Comparison of ENCODE assay signal across 28 cellular contexts in the genomic region with DNA sequence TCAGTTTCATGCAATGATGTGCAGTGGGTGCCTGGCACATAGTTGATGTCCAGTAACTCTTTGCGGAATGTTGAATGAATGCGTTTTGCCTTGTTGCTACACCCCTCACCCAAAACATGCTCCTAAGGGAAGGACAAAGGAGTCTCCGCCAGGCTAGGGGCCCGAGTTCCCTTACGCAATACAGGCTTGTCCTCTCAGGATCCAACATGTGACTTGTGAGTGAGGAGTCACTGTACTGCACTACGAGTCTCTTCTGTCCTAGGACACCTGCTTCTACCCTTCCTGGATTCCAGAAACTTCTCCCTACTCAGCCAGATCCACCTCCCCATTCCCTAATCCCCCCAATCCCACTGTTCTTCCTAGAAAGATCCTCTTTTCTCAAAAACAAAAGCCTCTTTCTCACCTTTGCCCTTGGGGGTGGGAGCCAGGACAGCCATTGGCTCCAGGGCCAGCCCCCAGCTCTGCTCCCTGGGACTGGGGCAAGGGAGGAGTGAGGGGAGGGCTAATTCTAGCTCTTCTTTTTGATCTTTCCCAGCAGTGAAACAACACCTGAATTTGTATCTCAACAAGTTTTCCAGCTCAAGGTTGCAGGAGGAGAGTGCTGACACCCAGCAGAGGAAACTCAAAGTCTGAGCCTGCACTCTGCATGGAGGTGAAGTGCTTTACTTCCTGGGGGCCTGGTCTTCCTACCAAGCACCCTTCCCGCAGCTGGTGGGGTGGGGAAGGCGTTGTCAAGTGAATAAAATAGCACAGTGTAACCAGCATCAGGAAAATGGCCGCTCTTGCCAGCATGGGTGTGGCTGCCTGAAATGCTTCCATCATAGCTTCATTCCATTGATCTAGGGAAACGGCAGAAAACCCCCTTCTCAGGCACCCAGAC. TPM values are rescaled to one million over a fixed set of nuclear protein-coding genes. Genes with fewer than 3 reads are reported as not detected.
DNase-seq lines count a peak whose midpoint lies in the region; ATAC-seq and TF ChIP-seq lines count a peak whose summit lies in the region.
"Had no signal": no experiment of that assay in that cellular context is flagged by ENCODE, and none has a peak within 500 bp of the region (broad histone marks: within the 10 kb centered on the region; RNA-seq: fewer than 3 reads in every experiment).

No MANE protein-coding gene starts in this region.

- H2BK12ac ChIP-seq in neuronal stem cell (ENCODE audit: low read length), result no peak overlapping the region

- peaks cover 20% of the 10 kb centered on the region for H3K27me3 Mint-ChIP-seq in activated naive CD8-positive, alpha-beta T cell treated with anti-CD3 and anti-CD28 coated beads, Interleukin-2, amount 10 ng/mL, durations not matched to agents 7 days and 5 days
- H3K27me3 Mint-ChIP-seq in activated naive CD8-positive, alpha-beta T cell treated with anti-CD3 and anti-CD28 coated beads for 36 hours, result peaks cover 10% of the 10 kb centered on the region
- H3K27me3 Mint-ChIP-seq in activated CD8-positive, alpha-beta T cell treated with anti-CD3 and anti-CD28 coated beads, Interleukin-2, amount 10 ng/mL, durations not matched to agents 7 days and 5 days (ENCODE audit: low read depth), result peaks cover 25% of the 10 kb centered on the region
- H3K27me3 Mint-ChIP-seq: activated CD4-positive, alpha-beta T cell treated with anti-CD3 and anti-CD28 coated beads for 36 hours had no signal

- H3K4me2 ChIP-seq in IMR-90 (ENCODE audit: low read depth, low read length), result no peak overlapping the region
- H3K4me2 ChIP-seq in neuronal stem cell (ENCODE audit: insufficient read depth, low read length, poor library complexity, severe bottlenecking), result no peak overlapping the region

- no peak overlapping the region for H3K9ac ChIP-seq in IMR-90 (ENCODE audit: low read depth, low read length)
- H3K9ac ChIP-seq in neuronal stem cell (ENCODE audit: low read depth, low read length, poor library complexity), result no peak overlapping the region
- H3K9ac ChIP-seq: parathyroid adenoma had no signal

- H4K5ac ChIP-seq in IMR-90 (ENCODE audit: low read depth, low read length), result no peak overlapping the region

- H3K9me3 Mint-ChIP-seq in activated naive CD8-positive, alpha-beta T cell treated with anti-CD3 and anti-CD28 coated beads, Interleukin-2, amount 10 ng/mL, durations not matched to agents 7 days and 5 days, result no peaks in the 10 kb centered on the region
- no peaks in the 10 kb centered on the region for H3K9me3 Mint-ChIP-seq in activated naive CD8-positive, alpha-beta T cell treated with anti-CD3 and anti-CD28 coated beads for 36 hours
- no peaks in the 10 kb centered on the region for H3K9me3 Mint-ChIP-seq in activated CD8-positive, alpha-beta T cell treated with anti-CD3 and anti-CD28 coated beads, Interleukin-2, amount 10 ng/mL, durations not matched to agents 7 days and 5 days (ENCODE audit: insufficient read depth)
- H3K9me3 Mint-ChIP-seq: immature natural killer cell; stimulated activated naive CD8-positive, alpha-beta T cell treated with anti-CD3 and anti-CD28 coated beads, Interleukin-15, amount 100 ng/mL, for 72 hours had no signal

- H3K18ac ChIP-seq in IMR-90 (ENCODE audit: low read depth, low read length) (no peak overlapping the region), neuronal stem cell (ENCODE audit: low read length) (peak overlapping the region; percentile 38)

- intact Hi-C loops in IMR-90 (cut with micrococcal nuclease), result no loop called here

- H3K4me3 ChIP-seq in IMR-90 (ENCODE audit: insufficient read depth, low read depth, low read length) (no peak overlapping the region), neuronal stem cell (ENCODE audit: low read length in 2 of 2) (peak overlapping the region in 1 of 2 donors; percentile 22)
- H3K4me3 ChIP-seq: esophagus muscularis mucosa, tibial nerve had no signal

- BruUV-seq in IMR-90 (replicated peaks; lab: Mats Ljungman, UMichigan), result no TSS peak

- peak overlapping the region; percentile 4 for H3K27ac Mint-ChIP-seq in activated naive CD8-positive, alpha-beta T cell treated with anti-CD3 and anti-CD28 coated beads, Interleukin-2, amount 10 ng/mL, durations not matched to agents 7 days and 5 days
- no peak overlapping the region for H3K27ac Mint-ChIP-seq in activated naive CD8-positive, alpha-beta T cell treated with anti-CD3 and anti-CD28 coated beads for 36 hours
- peak overlapping the region; percentile 70 for H3K27ac Mint-ChIP-seq in activated CD8-positive, alpha-beta T cell treated with anti-CD3 and anti-CD28 coated beads, Interleukin-2, amount 10 ng/mL, durations not matched to agents 7 days and 5 days
- H3K27ac Mint-ChIP-seq: immature natural killer cell had no signal

- H3K4ac ChIP-seq in IMR-90 (ENCODE audit: low read depth, low read length) (no peak overlapping the region), neuronal stem cell (ENCODE audit: low read length) (no peak overlapping the region)

- H3K4me3 Mint-ChIP-seq in activated naive CD8-positive, alpha-beta T cell treated with anti-CD3 and anti-CD28 coated beads, Interleukin-2, amount 10 ng/mL, durations not matched to agents 7 days and 5 days, result peak overlapping the region; percentile 52
- no peak overlapping the region for H3K4me3 Mint-ChIP-seq in activated naive CD8-positive, alpha-beta T cell treated with anti-CD3 and anti-CD28 coated beads for 36 hours
- H3K4me3 Mint-ChIP-seq in activated CD8-positive, alpha-beta T cell treated with anti-CD3 and anti-CD28 coated beads, Interleukin-2, amount 10 ng/mL, durations not matched to agents 7 days and 5 days, result no peak overlapping the region
- H3K4me3 Mint-ChIP-seq: activated CD4-positive, alpha-beta T cell treated with anti-CD3 and anti-CD28 coated beads for 36 hours; immature natural killer cell had no signal

- TF ChIP-seq CTCF in IMR-90 (conservative IDR thresholded peaks at IDR 0.05; ENCODE audit: low read depth, low read length) (no peak), GM13977 (IDR thresholded peaks at IDR 0.05; ENCODE audit: extremely low read depth, insufficient read depth, missing control alignments) (no peak)

- in situ Hi-C loops in IMR-90 (cut with MboI; ENCODE audit: low sequenced_read_pairs) (no loop called here), GM13977 (cut with MboI; ENCODE audit: low pct_unique_long_range_greater_than_20kb, low sequenced_read_pairs, unreplicated experiment) (no loop called here)

- H3K4me1 ChIP-seq in IMR-90 (ENCODE audit: control insufficient read depth, insufficient read depth, low read length) (no peaks in the 10 kb centered on the region), neuronal stem cell (ENCODE audit: control insufficient read depth in 2 of 2, insufficient read depth in 1 of 2, low read depth in 1 of 2, low read length in 2 of 2) (peaks cover 16 to 30% of the 10 kb centered on the region in 2 donors)

- H2AFZ ChIP-seq in IMR-90 (replicated peaks; ENCODE audit: low read length, poor library complexity) (no peak overlapping the region), neuronal stem cell (ENCODE audit: low read length) (peak overlapping the region; percentile 90)
- H2AFZ ChIP-seq: parathyroid adenoma had no signal

- CTCF ChIA-PET in IMR-90 (lab: Yijun Ruan, JAX), result no interaction called here
- CTCF ChIA-PET in activated CD8-positive, alpha-beta T cell treated with anti-CD3 and anti-CD28 coated beads, Interleukin-2, amount 10 ng/mL, durations not matched to agents 7 days and 5 days (lab: Charles Lee), result interaction anchor here (1.3 to 8.0 kb wide), 7 partner anchors 12 to 114 kb away, joined by 3 to 69 read pairs (median 9); no protein-coding TSS in a partner anchor

- H2BK120ac ChIP-seq in IMR-90 (ENCODE audit: low read depth, low read length), result no peak overlapping the region
- H2BK120ac ChIP-seq in neuronal stem cell (ENCODE audit: low read depth, low read length), result no peak overlapping the region

- H3K79me1 ChIP-seq in IMR-90 (ENCODE audit: low read depth in 1 of 2, low read length in 2 of 2) (0 out of 4 replicates have a peak, but pooled peaks cover 0 to 4% of the 10 kb centered on the region in 2 experiments), neuronal stem cell (ENCODE audit: low read depth, low read length) (no peaks in the 10 kb centered on the region)

- POLR2A ChIA-PET in activated naive CD8-positive, alpha-beta T cell treated with anti-CD3 and anti-CD28 coated beads, Interleukin-2, amount 10 ng/mL, durations not matched to agents 7 days and 5 days (lab: Charles Lee), result no interaction called here
- POLR2A ChIA-PET in IMR-90 (lab: Charles Lee; ENCODE audit: unreplicated experiment), result no interaction called here
- POLR2A ChIA-PET in activated CD8-positive, alpha-beta T cell treated with anti-CD3 and anti-CD28 coated beads, Interleukin-2, amount 10 ng/mL, durations not matched to agents 7 days and 5 days (lab: Charles Lee), result interaction anchor here (0.7 kb wide), 1 partner anchor 12 kb away, joined by 3 read pairs; no protein-coding TSS in a partner anchor

- H3K27ac ChIP-seq in IMR-90 (ENCODE audit: insufficient read depth, low read length) (no peak overlapping the region), neuronal stem cell (replicated peaks; ENCODE audit: low read length) (peak overlapping the region; percentile 65)
- H3K27ac ChIP-seq: esophagus muscularis mucosa, parathyroid adenoma, tibial nerve had no signal

- no peak overlapping the region for H4K8ac ChIP-seq in IMR-90 (ENCODE audit: low read depth in 2 of 2, low read length in 2 of 2)
- H4K8ac ChIP-seq in neuronal stem cell (ENCODE audit: low read depth, low read length), result no peak overlapping the region

- H3K4me1 Mint-ChIP-seq in activated naive CD8-positive, alpha-beta T cell treated with anti-CD3 and anti-CD28 coated beads, Interleukin-2, amount 10 ng/mL, durations not matched to agents 7 days and 5 days, result peaks cover 34% of the 10 kb centered on the region
- peaks cover 25% of the 10 kb centered on the region for H3K4me1 Mint-ChIP-seq in activated naive CD8-positive, alpha-beta T cell treated with anti-CD3 and anti-CD28 coated beads for 36 hours
- peaks cover 47% of the 10 kb centered on the region for H3K4me1 Mint-ChIP-seq in activated CD8-positive, alpha-beta T cell treated with anti-CD3 and anti-CD28 coated beads, Interleukin-2, amount 10 ng/mL, durations not matched to agents 7 days and 5 days (ENCODE audit: low read depth)

- no peaks in the 10 kb centered on the region for H4K20me1 ChIP-seq in IMR-90 (ENCODE audit: insufficient read depth, low read length)

- H2AK5ac ChIP-seq in IMR-90 (ENCODE audit: low read depth, low read length) (no peak overlapping the region), neuronal stem cell (ENCODE audit: low read depth, low read length) (peak overlapping the region; percentile 11)

- no peak overlapping the region for H2BK5ac ChIP-seq in IMR-90 (ENCODE audit: low read depth, low read length, poor library complexity, severe bottlenecking)
- H2BK5ac ChIP-seq in neuronal stem cell (ENCODE audit: low read length), result no peak overlapping the region

- H2BK15ac ChIP-seq in IMR-90 (ENCODE audit: low read depth, low read length) (no peak overlapping the region), neuronal stem cell (ENCODE audit: low read length) (no peak overlapping the region)

- dilution Hi-C loops in IMR-90 (cut with HindIII; ENCODE audit: low sequenced_read_pairs, unreplicated experiment), result no loop called here

- H3K27me3 ChIP-seq in IMR-90 (ENCODE audit: control insufficient read depth, insufficient read depth, low read length) (peaks cover 7% of the 10 kb centered on the region), neuronal stem cell (ENCODE audit: control insufficient read depth in 3 of 3, insufficient read depth in 3 of 3, low read depth in 1 of 3, low read length in 3 of 3) (peaks cover 0 to 2% (median 0%) of the 10 kb centered on the region in 3 experiments)
- H3K27me3 ChIP-seq: esophagus muscularis mucosa, tibial nerve had no signal

- no peak for TF ChIP-seq RAD21 in IMR-90 (IDR thresholded peaks at IDR 0.05; ENCODE audit: low read length)

- TF ChIP-seq POLR2A in IMR-90 (IDR thresholded peaks at IDR 0.05; ENCODE audit: low read depth, low read length), result no peak

- no peak overlapping the region for H3K56ac ChIP-seq in IMR-90 (ENCODE audit: extremely low read depth, insufficient read depth, low read length)

- 0 out of 2 replicates have a peak, but pooled peaks cover 5% of the 10 kb centered on the region for H3K9me1 ChIP-seq in IMR-90 (ENCODE audit: insufficient read depth, low read length)

- H4K91ac ChIP-seq in IMR-90 (ENCODE audit: insufficient read depth, low read depth, low read length), result no peak overlapping the region
- H4K91ac ChIP-seq in neuronal stem cell (ENCODE audit: low read depth, low read length, poor library complexity), result no peak overlapping the region

- H3K23ac ChIP-seq in IMR-90 (ENCODE audit: low read depth, low read length) (no peak overlapping the region), neuronal stem cell (ENCODE audit: low read depth, low read length, poor library complexity) (no peak overlapping the region)

- no peaks in the 10 kb centered on the region for H3K36me3 Mint-ChIP-seq in activated naive CD8-positive, alpha-beta T cell treated with anti-CD3 and anti-CD28 coated beads, Interleukin-2, amount 10 ng/mL, durations not matched to agents 7 days and 5 days
- H3K36me3 Mint-ChIP-seq in activated naive CD8-positive, alpha-beta T cell treated with anti-CD3 and anti-CD28 coated beads for 36 hours, result no peaks in the 10 kb centered on the region
- no peaks in the 10 kb centered on the region for H3K36me3 Mint-ChIP-seq in activated CD8-positive, alpha-beta T cell treated with anti-CD3 and anti-CD28 coated beads, Interleukin-2, amount 10 ng/mL, durations not matched to agents 7 days and 5 days (ENCODE audit: low read depth)
- H3K36me3 Mint-ChIP-seq: immature natural killer cell; naive thymus-derived CD4-positive, alpha-beta T cell had no signal

- no CpG with 5 or more reads among the region's 10 CpGs for WGBS in IMR-90 (ENCODE audit: extremely low coverage in 2 of 2, insufficient read length in 1 of 2), 2 experiments
- no CpG with 5 or more reads among the region's 10 CpGs for WGBS in neuronal stem cell (ENCODE audit: extremely low coverage in 2 of 2, insufficient read length in 2 of 2, insufficient replicate concordance in 1 of 2), 2 donors

- no peak for DNase-seq in activated naive CD8-positive, alpha-beta T cell treated with anti-CD3 and anti-CD28 coated beads, Interleukin-2, amount 10 ng/mL, durations not matched to agents 7 days and 5 days
- DNase-seq in activated naive CD8-positive, alpha-beta T cell treated with anti-CD3 and anti-CD28 coated beads for 36 hours, result no peak
- DNase-seq in IMR-90 (no peak), neuronal stem cell (ENCODE audit: low spot score) (no peak), superior temporal gyrus (ENCODE audit: extremely low spot score) (no peak), GM13977 (ENCODE audit: low spot score) (no peak)
- DNase-seq in activated CD8-positive, alpha-beta T cell treated with anti-CD3 and anti-CD28 coated beads, Interleukin-2, amount 10 ng/mL, durations not matched to agents 7 days and 5 days, result no peak
- DNase-seq: activated gamma-delta T cell treated with Interleukin-2 at 50 U/mL for 16 hours, amniotic stem cell, C1 segment of cervical spinal cord, cortex of kidney, foreskin melanocyte, hippocampal formation, immature natural killer cell, NCI-H1694, NCI-H2171 treated with DMSO at 0.1 percent for 48 hours, NCI-H524 treated with DMSO at 0.1 percent for 48 hours had no signal

- H2AK9ac ChIP-seq in IMR-90 (replicated peaks; ENCODE audit: low read depth, low read length, poor library complexity), result no peak overlapping the region

- ATAC-seq in activated naive CD8-positive, alpha-beta T cell treated with anti-CD3 and anti-CD28 coated beads, Interleukin-2, amount 10 ng/mL, durations not matched to agents 7 days and 5 days (ENCODE audit: low read depth), result no peak
- ATAC-seq in IMR-90 (ENCODE audit: low read depth) (no peak), GM21737 (IDR thresholded peaks at IDR 0.05; ENCODE audit: unreplicated experiment) (no peak)
- no peak for ATAC-seq in activated CD8-positive, alpha-beta T cell treated with anti-CD3 and anti-CD28 coated beads, Interleukin-2, amount 10 ng/mL, durations not matched to agents 7 days and 5 days
- ATAC-seq: HCT116; naive thymus-derived CD4-positive, alpha-beta T cell; Panc1; right cardiac atrium had no signal

- H3K14ac ChIP-seq in IMR-90 (replicated peaks; ENCODE audit: low read depth, low read length), result no peak overlapping the region
- H3K14ac ChIP-seq in neuronal stem cell (ENCODE audit: low read length), result no peak overlapping the region

- no peak overlapping the region for H2BK20ac ChIP-seq in IMR-90 (ENCODE audit: low read depth, low read length)

- H3K36me3 ChIP-seq in IMR-90 (ENCODE audit: control insufficient read depth, insufficient read depth, low read length) (no peaks in the 10 kb centered on the region), neuronal stem cell (replicated peaks in 1 of 2; ENCODE audit: control insufficient read depth in 2 of 2, insufficient read depth in 2 of 2, low read length in 2 of 2) (no peaks in the 10 kb centered on the region)
- H3K36me3 ChIP-seq: esophagus muscularis mucosa, tibial nerve had no signal

- no peaks in the 10 kb centered on the region for H3K9me3 ChIP-seq in IMR-90 (ENCODE audit: control insufficient read depth, insufficient read depth, low read length)
- H3K9me3 ChIP-seq in neuronal stem cell (replicated peaks in 1 of 2; ENCODE audit: control insufficient read depth in 2 of 2, insufficient read depth in 1 of 2, low read depth in 1 of 2, low read length in 2 of 2), result no peaks in the 10 kb centered on the region
- H3K9me3 ChIP-seq: esophagus muscularis mucosa, tibial nerve had no signal

RNA-seq across cellular contexts. Expression of gene OTUB2, which starts 3.4 kb away (rescaled TPM):
- total RNA-seq in activated naive CD8-positive, alpha-beta T cell treated with anti-CD3 and anti-CD28 coated beads, Interleukin-2, amount 10 ng/mL, durations not matched to agents 7 days and 5 days, result under 1 TPM; 0.47 to 0.60 TPM
- under 1 TPM; 0.31 to 0.48 TPM for total RNA-seq in activated naive CD8-positive, alpha-beta T cell treated with anti-CD3 and anti-CD28 coated beads for 36 hours
- total RNA-seq in IMR-90 (2012; rRNA removed), result 2.2 and 2.5 TPM in 2 replicates
- polyA plus RNA-seq in IMR-90 (2012; rRNA removed), result 1.0 and 1.1 TPM in 2 replicates
- 0.50 and 0.87 TPM in 2 replicates for polyA plus RNA-seq in IMR-90 (2012; cell fraction: cytosol; rRNA removed)
- 0.95 and 1.3 TPM in 2 replicates for polyA plus RNA-seq in IMR-90 (2012; cell fraction: nucleus; rRNA removed; ENCODE audit: low replicate concordance)
- 1 to 10 TPM; 1.4 to 1.7 TPM for total RNA-seq in activated CD8-positive, alpha-beta T cell treated with anti-CD3 and anti-CD28 coated beads, Interleukin-2, amount 10 ng/mL, durations not matched to agents 7 days and 5 days
- polyA plus RNA-seq in neuronal stem cell (2013, experiment 1 of 2), result 5.1 TPM
- 5.0 TPM for polyA plus RNA-seq in neuronal stem cell (2013, experiment 2 of 2)

RNA-seq across cellular contexts. Expression of gene CCDC197, which starts 25.7 kb away (rescaled TPM):
- total RNA-seq in activated naive CD8-positive, alpha-beta T cell treated with anti-CD3 and anti-CD28 coated beads, Interleukin-2, amount 10 ng/mL, durations not matched to agents 7 days and 5 days, result under 1 TPM in 1 of 2 experiments, not detected in 1; 0.25 TPM
- not detected for total RNA-seq in activated naive CD8-positive, alpha-beta T cell treated with anti-CD3 and anti-CD28 coated beads for 36 hours
- not detected in 2 replicates for total RNA-seq in IMR-90 (2012; rRNA removed)
- polyA plus RNA-seq in IMR-90 (2012; rRNA removed), result not detected in 2 replicates
- not detected in 2 replicates for polyA plus RNA-seq in IMR-90 (2012; cell fraction: cytosol; rRNA removed)
- not detected in 2 replicates for polyA plus RNA-seq in IMR-90 (2012; cell fraction: nucleus; rRNA removed; ENCODE audit: low replicate concordance)
- not detected for total RNA-seq in activated CD8-positive, alpha-beta T cell treated with anti-CD3 and anti-CD28 coated beads, Interleukin-2, amount 10 ng/mL, durations not matched to agents 7 days and 5 days
- not detected for polyA plus RNA-seq in neuronal stem cell (2013, experiment 1 of 2)
- not detected for polyA plus RNA-seq in neuronal stem cell (2013, experiment 2 of 2)
- total RNA-seq: esophagus muscularis mucosa; mesenteric fat pad; naive thymus-derived CD4-positive, alpha-beta T cell; tibial nerve had no signal
- polyA plus RNA-seq: immature natural killer cell; naive thymus-derived CD4-positive, alpha-beta T cell; right cardiac atrium had no signal

RNA-seq across cellular contexts. Expression of gene ASB2, which starts 46.4 kb away (rescaled TPM):
- total RNA-seq in activated naive CD8-positive, alpha-beta T cell treated with anti-CD3 and anti-CD28 coated beads, Interleukin-2, amount 10 ng/mL, durations not matched to agents 7 days and 5 days, result 10 to 100 TPM; 21.3 to 24.0 TPM
- 10 to 100 TPM; 26.4 to 29.1 TPM for total RNA-seq in activated naive CD8-positive, alpha-beta T cell treated with anti-CD3 and anti-CD28 coated beads for 36 hours
- 0.54 and 0.83 TPM in 2 replicates for total RNA-seq in IMR-90 (2012; rRNA removed)
- 0.77 and 0.98 TPM in 2 replicates for polyA plus RNA-seq in IMR-90 (2012; rRNA removed)
- 0.42 and 0.78 TPM in 2 replicates for polyA plus RNA-seq in IMR-90 (2012; cell fraction: cytosol; rRNA removed)
- 1.3 and 3.4 TPM in 2 replicates for polyA plus RNA-seq in IMR-90 (2012; cell fraction: nucleus; rRNA removed; ENCODE audit: low replicate concordance)
- 10 to 100 TPM; 15.8 to 17.0 TPM for total RNA-seq in activated CD8-positive, alpha-beta T cell treated with anti-CD3 and anti-CD28 coated beads, Interleukin-2, amount 10 ng/mL, durations not matched to agents 7 days and 5 days
- polyA plus RNA-seq in neuronal stem cell (2013, experiment 1 of 2), result 0.43 TPM
- 0.50 TPM for polyA plus RNA-seq in neuronal stem cell (2013, experiment 2 of 2)
- polyA plus RNA-seq: naive thymus-derived CD4-positive, alpha-beta T cell had no signal

RNA-seq across cellular contexts. Expression of gene DDX24, which starts 58.2 kb away (rescaled TPM):
- total RNA-seq in activated naive CD8-positive, alpha-beta T cell treated with anti-CD3 and anti-CD28 coated beads, Interleukin-2, amount 10 ng/mL, durations not matched to agents 7 days and 5 days, result 100 to 1,000 TPM; 232 to 237 TPM
- total RNA-seq in activated naive CD8-positive, alpha-beta T cell treated with anti-CD3 and anti-CD28 coated beads for 36 hours, result 100 to 1,000 TPM; 320 to 332 TPM
- total RNA-seq in IMR-90 (2012; rRNA removed), result 152 and 155 TPM in 2 replicates
- 126 and 134 TPM in 2 replicates for polyA plus RNA-seq in IMR-90 (2012; rRNA removed)
- 45.5 and 138 TPM in 2 replicates for polyA plus RNA-seq in IMR-90 (2012; cell fraction: cytosol; rRNA removed)
- 53.5 and 184 TPM in 2 replicates for polyA plus RNA-seq in IMR-90 (2012; cell fraction: nucleus; rRNA removed; ENCODE audit: low replicate concordance)
- total RNA-seq in activated CD8-positive, alpha-beta T cell treated with anti-CD3 and anti-CD28 coated beads, Interleukin-2, amount 10 ng/mL, durations not matched to agents 7 days and 5 days, result 100 to 1,000 TPM; 172 to 184 TPM
- 106 TPM for polyA plus RNA-seq in neuronal stem cell (2013, experiment 1 of 2)
- 112 TPM for polyA plus RNA-seq in neuronal stem cell (2013, experiment 2 of 2)

RNA-seq across cellular contexts. Expression of gene IFI27L1, which starts 58.3 kb away (rescaled TPM):
- 10 to 100 TPM; 36.1 to 39.8 TPM for total RNA-seq in activated naive CD8-positive, alpha-beta T cell treated with anti-CD3 and anti-CD28 coated beads, Interleukin-2, amount 10 ng/mL, durations not matched to agents 7 days and 5 days
- 10 to 100 TPM; 15.9 to 18.2 TPM for total RNA-seq in activated naive CD8-positive, alpha-beta T cell treated with anti-CD3 and anti-CD28 coated beads for 36 hours
- total RNA-seq in IMR-90 (2012; rRNA removed), result 10.8 and 13.3 TPM in 2 replicates
- 22.5 and 24.3 TPM in 2 replicates for polyA plus RNA-seq in IMR-90 (2012; rRNA removed)
- 48.4 and 49.9 TPM in 2 replicates for polyA plus RNA-seq in IMR-90 (2012; cell fraction: cytosol; rRNA removed)
- polyA plus RNA-seq in IMR-90 (2012; cell fraction: nucleus; rRNA removed; ENCODE audit: low replicate concordance), result 24.0 and 35.5 TPM in 2 replicates
- 10 to 100 TPM; 34.7 to 41.3 TPM for total RNA-seq in activated CD8-positive, alpha-beta T cell treated with anti-CD3 and anti-CD28 coated beads, Interleukin-2, amount 10 ng/mL, durations not matched to agents 7 days and 5 days
- polyA plus RNA-seq in neuronal stem cell (2013, experiment 1 of 2), result 39.8 TPM
- polyA plus RNA-seq in neuronal stem cell (2013, experiment 2 of 2), result 38.1 TPM
